In the genomic region with DNA sequence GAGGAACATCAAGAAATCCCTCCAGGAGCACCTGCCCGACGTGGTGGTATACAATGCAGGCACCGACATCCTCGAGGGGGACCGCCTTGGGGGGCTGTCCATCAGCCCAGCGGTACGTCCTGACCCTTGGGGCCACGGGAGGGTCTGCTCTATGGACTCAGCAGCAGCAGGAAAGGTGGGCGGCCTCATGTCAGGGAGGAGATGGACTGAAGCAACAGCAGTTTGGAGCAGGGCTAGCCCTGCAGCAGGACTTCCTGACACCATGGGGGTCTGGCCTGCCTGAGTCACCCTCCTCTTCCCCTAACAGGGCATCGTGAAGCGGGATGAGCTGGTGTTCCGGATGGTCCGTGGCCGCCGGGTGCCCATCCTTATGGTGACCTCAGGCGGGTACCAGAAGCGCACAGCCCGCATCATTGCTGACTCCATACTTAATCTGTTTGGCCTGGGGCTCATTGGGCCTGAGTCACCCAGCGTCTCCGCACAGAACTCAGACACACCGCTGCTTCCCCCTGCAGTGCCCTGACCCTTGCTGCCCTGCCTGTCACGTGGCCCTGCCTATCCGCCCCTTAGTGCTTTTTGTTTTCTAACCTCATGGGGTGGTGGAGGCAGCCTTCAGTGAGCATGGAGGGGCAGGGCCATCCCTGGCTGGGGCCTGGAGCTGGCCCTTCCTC, we compare ENCODE assay signal across 24 cellular contexts. TPM values are rescaled to one million over a fixed set of nuclear protein-coding genes. Genes with fewer than 3 reads are reported as not detected.
DNase-seq lines count a peak whose midpoint lies in the region; ATAC-seq, FAIRE-seq and TF ChIP-seq lines count a peak whose summit lies in the region.
"Had no signal": no experiment of that assay in that cellular context is flagged by ENCODE, and none has a peak within 500 bp of the region (broad histone marks: within the 10 kb centered on the region; RNA-seq: fewer than 3 reads in every experiment).

No MANE protein-coding gene starts in this region.

- no peak overlapping the region for H3K9ac ChIP-seq in GM23248
- peak overlapping the region; percentile 58 for H3K9ac ChIP-seq in NT2/D1 (ENCODE audit: insufficient read length, low read depth)
- H3K9ac ChIP-seq: KMS-11 had no signal

- peaks cover 9% of the 10 kb centered on the region for H3K4me1 ChIP-seq in GM23248 (ENCODE audit: insufficient read depth)
- H3K4me1 ChIP-seq in NT2/D1 (ENCODE audit: insufficient read depth, insufficient read length) = peaks cover 38% of the 10 kb centered on the region
- no peaks in the 10 kb centered on the region for H3K4me1 ChIP-seq in OCI-LY7 (ENCODE audit: insufficient read depth, low read length, poor library complexity, severe bottlenecking)
- H3K4me1 ChIP-seq: right lobe of liver had no signal

- H3K27me3 Mint-ChIP-seq in osteocyte (ENCODE audit: unreplicated experiment) = no peaks in the 10 kb centered on the region
- H3K27me3 Mint-ChIP-seq: activated CD4-positive, alpha-beta memory T cell treated with anti-CD3 and anti-CD28 coated beads, Interleukin-2, amount 10 ng/mL, durations not matched to agents 7 days and 5 days; activated naive CD8-positive, alpha-beta T cell; activated T-cell treated with anti-CD3 and anti-CD28 coated beads, Interleukin-2, amount 50 U/mL, for 24 hours; T-cell had no signal

- H3K4me3 Mint-ChIP-seq in osteocyte (ENCODE audit: unreplicated experiment) = no peak overlapping the region
- no peak overlapping the region for H3K4me3 Mint-ChIP-seq in stimulated activated effector memory CD8-positive, alpha-beta T cell treated with anti-CD3 and anti-CD28 coated beads, Interleukin-12 subunit alpha, Interleukin-12 subunit beta, amount 100 ng/mL, for 72 hours
- H3K4me3 Mint-ChIP-seq: activated CD4-positive, alpha-beta memory T cell treated with anti-CD3 and anti-CD28 coated beads, Interleukin-2, amount 10 ng/mL, durations not matched to agents 7 days and 5 days; activated naive CD8-positive, alpha-beta T cell; activated T-cell treated with anti-CD3 and anti-CD28 coated beads, Interleukin-2, amount 50 U/mL, for 24 hours; T-cell had no signal

- H4K20me1 ChIP-seq in GM23248 (ENCODE audit: insufficient read depth) (no peaks in the 10 kb centered on the region), OCI-LY7 (ENCODE audit: insufficient read depth, low read length) (no peaks in the 10 kb centered on the region)

- no peak overlapping the region for H3K27ac ChIP-seq in GM23248
- H3K27ac ChIP-seq in OCI-LY7 (ENCODE audit: low read depth, low read length, poor library complexity, severe bottlenecking) = no peak overlapping the region
- H3K27ac ChIP-seq: KMS-11, right lobe of liver, WERI-Rb-1 had no signal

- H3K9me3 Mint-ChIP-seq in osteocyte (ENCODE audit: unreplicated experiment) = no peaks in the 10 kb centered on the region
- H3K9me3 Mint-ChIP-seq in stimulated activated effector memory CD8-positive, alpha-beta T cell treated with anti-CD3 and anti-CD28 coated beads, Interleukin-12 subunit alpha, Interleukin-12 subunit beta, amount 100 ng/mL, for 72 hours = no peaks in the 10 kb centered on the region
- H3K9me3 Mint-ChIP-seq: activated CD4-positive, alpha-beta memory T cell treated with anti-CD3 and anti-CD28 coated beads, Interleukin-2, amount 10 ng/mL, durations not matched to agents 7 days and 5 days; activated T-cell treated with anti-CD3 and anti-CD28 coated beads, Interleukin-2, amount 50 U/mL, for 24 hours; T-cell had no signal

- peaks cover 9% of the 10 kb centered on the region for H3F3A ChIP-seq in GM23248 (ENCODE audit: insufficient read depth)

- CTCF ChIA-PET in OCI-LY7 (lab: Charles Lee; ENCODE audit: unreplicated experiment) = no interaction called here

- peak overlapping the region; percentile 84 for H3K27ac Mint-ChIP-seq in osteocyte (ENCODE audit: unreplicated experiment)
- no peak overlapping the region for H3K27ac Mint-ChIP-seq in stimulated activated effector memory CD8-positive, alpha-beta T cell treated with anti-CD3 and anti-CD28 coated beads, Interleukin-12 subunit alpha, Interleukin-12 subunit beta, amount 100 ng/mL, for 72 hours
- H3K27ac Mint-ChIP-seq: activated CD4-positive, alpha-beta memory T cell treated with anti-CD3 and anti-CD28 coated beads, Interleukin-2, amount 10 ng/mL, durations not matched to agents 7 days and 5 days; activated naive CD8-positive, alpha-beta T cell; activated T-cell treated with anti-CD3 and anti-CD28 coated beads, Interleukin-2, amount 50 U/mL, for 24 hours; T-cell had no signal

- intact Hi-C loops in OCI-LY7 (cut with micrococcal nuclease; ENCODE audit: unreplicated experiment) = no loop called here

- peaks cover 62% of the 10 kb centered on the region for H3K4me1 Mint-ChIP-seq in osteocyte (ENCODE audit: unreplicated experiment)
- H3K4me1 Mint-ChIP-seq in stimulated activated effector memory CD8-positive, alpha-beta T cell treated with anti-CD3 and anti-CD28 coated beads, Interleukin-12 subunit alpha, Interleukin-12 subunit beta, amount 100 ng/mL, for 72 hours = no peaks in the 10 kb centered on the region
- H3K4me1 Mint-ChIP-seq: activated CD4-positive, alpha-beta memory T cell treated with anti-CD3 and anti-CD28 coated beads, Interleukin-2, amount 10 ng/mL, durations not matched to agents 7 days and 5 days; T-cell had no signal

- BruUV-seq in OCI-LY7 (replicated peaks; lab: Mats Ljungman, UMichigan) = no TSS peak

- H2AFZ ChIP-seq in GM23248 = no peak overlapping the region
- no peak overlapping the region for H2AFZ ChIP-seq in OCI-LY7 (ENCODE audit: low read length)

- H3K79me2 ChIP-seq in GM23248 (ENCODE audit: insufficient read depth) (no peaks in the 10 kb centered on the region), OCI-LY7 (ENCODE audit: insufficient read depth, low read depth, low read length) (no peaks in the 10 kb centered on the region)

- no peaks in the 10 kb centered on the region for H3K9me2 ChIP-seq in GM23248 (ENCODE audit: insufficient read depth)
- no peaks in the 10 kb centered on the region for H3K9me2 ChIP-seq in OCI-LY7 (ENCODE audit: insufficient read depth, low read length)

- no peaks in the 10 kb centered on the region for H3K36me3 Mint-ChIP-seq in osteocyte (ENCODE audit: unreplicated experiment)
- no peaks in the 10 kb centered on the region for H3K36me3 Mint-ChIP-seq in stimulated activated effector memory CD8-positive, alpha-beta T cell treated with anti-CD3 and anti-CD28 coated beads, Interleukin-12 subunit alpha, Interleukin-12 subunit beta, amount 100 ng/mL, for 72 hours
- H3K36me3 Mint-ChIP-seq: activated naive CD8-positive, alpha-beta T cell had no signal

- H3K4me2 ChIP-seq in GM23248 (ENCODE audit: unreplicated experiment) = no peak overlapping the region
- H3K4me2 ChIP-seq in OCI-LY7 (ENCODE audit: low read length) = no peak overlapping the region
- H3K4me2 ChIP-seq: KMS-11 had no signal

- FAIRE-seq in bronchial epithelial cell (lab: Jason Lieb, UNC) = no peak
- FAIRE-seq: GM12891 had no signal

- H3K9me3 ChIP-seq in GM23248 (ENCODE audit: low read depth) (no peaks in the 10 kb centered on the region), NT2/D1 (ENCODE audit: insufficient read depth, low read length) (no peaks in the 10 kb centered on the region), OCI-LY7 (ENCODE audit: low read length) (no peaks in the 10 kb centered on the region)
- H3K9me3 ChIP-seq: Caco-2, right lobe of liver had no signal

- H3K36me3 ChIP-seq in GM23248 (ENCODE audit: low read depth) (no peaks in the 10 kb centered on the region), NT2/D1 (ENCODE audit: insufficient read depth, insufficient read length, low read length) (no peaks in the 10 kb centered on the region), bronchial epithelial cell (ENCODE audit: control insufficient read depth, insufficient read depth, low read length) (no peaks in the 10 kb centered on the region), OCI-LY7 (ENCODE audit: insufficient read depth, low read length) (no peaks in the 10 kb centered on the region)
- H3K36me3 ChIP-seq: right lobe of liver, WERI-Rb-1 had no signal

- peak; percentile 31 for DNase-seq in GM23248
- DNase-seq in NT2/D1 (ENCODE audit: low read depth, low spot score) = no peak
- peak; percentile 46 for DNase-seq in bronchial epithelial cell (ENCODE audit: low read depth)
- no peak for DNase-seq in osteocyte (ENCODE audit: extremely low spot score, unreplicated experiment)
- no peak for DNase-seq in OCI-LY7 (ENCODE audit: low spot score)
- DNase-seq in stimulated activated effector memory CD8-positive, alpha-beta T cell treated with anti-CD3 and anti-CD28 coated beads, Interleukin-12 subunit alpha, Interleukin-12 subunit beta, amount 100 ng/mL, for 72 hours (ENCODE audit: low spot score in 2 of 2) = no peak
- DNase-seq: activated CD4-positive, alpha-beta memory T cell treated with anti-CD3 and anti-CD28 coated beads, Interleukin-2, amount 10 ng/mL, durations not matched to agents 7 days and 5 days; activated T-cell treated with anti-CD3 and anti-CD28 coated beads, Interleukin-2, amount 50 U/mL, for 24 hours; Caco-2; central memory CD4-positive, alpha-beta T cell; GDM1; hippocampal formation; NCI-H1105 treated with DMSO at 0.1 percent for 48 hours; NCI-H82; nucleus accumbens; stimulated activated CD4-positive, alpha-beta T cell treated with anti-CD3 and anti-CD28 coated beads, Interleukin-2, amount 100 ng/mL, for 24 hours; T-cell; WERI-Rb-1 had no signal

- ATAC-seq in GM18498 (IDR thresholded peaks at IDR 0.05; ENCODE audit: unreplicated experiment) (no peak), HG03565 (IDR thresholded peaks at IDR 0.05; ENCODE audit: unreplicated experiment) (no peak)
- no peak for ATAC-seq in stimulated activated effector memory CD8-positive, alpha-beta T cell treated with anti-CD3 and anti-CD28 coated beads, Interleukin-12 subunit alpha, Interleukin-12 subunit beta, amount 100 ng/mL, for 72 hours
- ATAC-seq: right lobe of liver, T-cell had no signal

- no peak for TF ChIP-seq CTCF in bronchial epithelial cell (IDR thresholded peaks at IDR 0.05; ENCODE audit: insufficient read depth, low read length, severe bottlenecking)
- TF ChIP-seq CTCF in osteocyte (IDR thresholded peaks at IDR 0.05) = no peak
- no peak for TF ChIP-seq CTCF in OCI-LY7 (conservative IDR thresholded peaks at IDR 0.05; ENCODE audit: low read length)

- H3K4me3 ChIP-seq in GM23248 = no peak overlapping the region
- no peak overlapping the region for H3K4me3 ChIP-seq in NT2/D1 (ENCODE audit: insufficient read length, low read depth)
- H3K4me3 ChIP-seq in bronchial epithelial cell (ENCODE audit: low read depth, low read length) = no peak overlapping the region
- no peak overlapping the region for H3K4me3 ChIP-seq in OCI-LY7 (ENCODE audit: low read depth, low read length, poor library complexity, severe bottlenecking)
- H3K4me3 ChIP-seq: right lobe of liver had no signal

- WGBS in GM23248 (ENCODE audit: low coverage in 1 of 2, low lambda C conversion rate in 2 of 2, missing lambda C conversion rate in 2 of 2), 2 experiments = 90 to 91% methylated on average over 22 to 23 of the region's 23 CpGs

- in situ Hi-C loops in GM23248 (cut with MboI) = no loop called here

- POLR2A ChIA-PET in OCI-LY7 (lab: Charles Lee) = no interaction called here

- H3K27me3 ChIP-seq in GM23248 (replicated peaks; ENCODE audit: insufficient read depth) (no peaks in the 10 kb centered on the region), NT2/D1 (ENCODE audit: insufficient read depth, insufficient read length) (no peaks in the 10 kb centered on the region), bronchial epithelial cell (ENCODE audit: control insufficient read depth, insufficient read depth, low read length) (no peaks in the 10 kb centered on the region)
- H3K27me3 ChIP-seq: right lobe of liver had no signal

RNA-seq across cellular contexts. Expression of gene HDAC11, which starts 24.2 kb away (rescaled TPM):
- 8.7 and 12.2 TPM in 2 replicates for total RNA-seq in GM23248 (2014; rRNA removed; shearing (Covaris generic))
- polyA plus RNA-seq in GM23248 (2016; fragmentation: Nextera tagmentation; extraction: Ambion mirVana) = 11.7 and 12.1 TPM in 2 replicates
- total RNA-seq in bronchial epithelial cell (19.7 and 26.6 TPM in 2 replicates), osteocyte (11.9 and 13.7 TPM in 2 replicates), OCI-LY7 (2022) (0.74 and 1.3 TPM in 2 replicates)
- total RNA-seq in OCI-LY7 (2014; rRNA removed; shearing (Covaris generic)) = 0.18 and 1.1 TPM in 2 replicates

RNA-seq across cellular contexts. Expression of gene FBLN2, which starts 44.6 kb away (rescaled TPM):
- 636 and 646 TPM in 2 replicates for total RNA-seq in GM23248 (2014; rRNA removed; shearing (Covaris generic))
- polyA plus RNA-seq in GM23248 (2016; fragmentation: Nextera tagmentation; extraction: Ambion mirVana) = 447 and 468 TPM in 2 replicates
- total RNA-seq in bronchial epithelial cell (3.8 and 4.7 TPM in 2 replicates), osteocyte (215 and 251 TPM in 2 replicates), OCI-LY7 (2022) (not detected in 2 replicates)
- total RNA-seq in OCI-LY7 (2014; rRNA removed; shearing (Covaris generic)) = not detected in 2 replicates
- total RNA-seq: activated CD4-positive, alpha-beta memory T cell treated with anti-CD3 and anti-CD28 coated beads, Interleukin-2, amount 10 ng/mL, durations not matched to agents 7 days and 5 days had no signal

Comparison
In these comparisons a context has a peak if more than half of its experiments do, and no peak if none do; other contexts are left out.
1. DNase-seq: peak in GM23248 (single experiment) and bronchial epithelial cell (single experiment); none in NT2/D1 (single experiment), osteocyte (single experiment), OCI-LY7 (single experiment) and stimulated activated effector memory CD8-positive, alpha-beta T cell treated with anti-CD3 and anti-CD28 coated beads, Interleukin-12 subunit alpha, Interleukin-12 subunit beta, amount 100 ng/mL, for 72 hours (0 of 2).
2. RNA of gene FBLN2, which starts 44.6 kb away (total RNA-seq): 636 to 646 TPM in GM23248 and 215 to 251 TPM in osteocyte; 3.8 to 4.7 TPM in bronchial epithelial cell and not detected in OCI-LY7; every median in the first group is over 10 times any median in the second.